ENCODE assay signal across 9 cellular contexts in the genomic region with DNA sequence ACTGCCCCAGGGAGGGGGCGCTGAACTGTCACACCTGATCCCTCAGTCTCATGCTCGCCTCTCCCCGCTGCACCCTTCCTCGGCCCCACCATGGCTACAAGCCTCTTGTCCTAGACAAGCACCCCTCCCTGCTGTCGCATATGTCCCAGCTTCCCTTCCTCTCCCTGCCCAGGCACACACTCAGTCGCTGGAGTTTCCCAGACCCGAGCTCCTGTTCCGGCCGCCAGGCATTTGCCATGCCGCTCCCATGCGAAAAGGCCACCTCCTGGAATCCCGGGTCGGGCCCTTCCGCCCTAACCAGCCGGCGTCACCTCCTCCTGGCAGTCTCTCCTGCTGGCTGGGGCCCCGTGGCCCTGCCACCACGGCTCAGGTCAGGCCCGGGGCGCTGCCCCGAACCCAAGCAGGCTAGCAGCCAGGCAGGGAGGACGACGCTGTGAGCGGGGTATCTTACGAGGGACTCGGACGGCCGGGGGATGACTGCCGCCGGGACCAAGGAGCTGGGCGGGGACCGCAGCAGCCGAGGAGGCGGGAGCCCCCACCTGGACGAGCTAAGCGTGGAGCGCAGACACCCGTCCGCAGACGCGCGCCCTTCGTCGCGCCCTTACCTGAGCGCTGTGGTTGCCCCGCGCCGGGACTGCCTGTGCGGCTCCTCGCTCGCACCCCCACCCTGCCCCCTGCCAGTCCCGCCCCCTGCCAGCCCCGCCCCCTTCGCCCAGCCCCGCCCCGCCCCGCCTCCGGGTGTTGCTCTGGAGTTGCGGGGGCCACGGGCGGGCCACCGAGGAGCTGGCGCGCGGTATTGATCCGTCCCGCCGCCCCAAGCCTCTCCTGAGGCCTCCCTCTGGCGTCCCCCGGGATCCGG. TPM values are rescaled to one million over a fixed set of nuclear protein-coding genes. Genes with fewer than 3 reads are reported as not detected.
A peak's percentile ranks its signal among the peaks of the same experiment; 100 is the strongest.
DNase-seq lines count a peak whose midpoint lies in the region; ATAC-seq, FAIRE-seq and TF ChIP-seq lines count a peak whose summit lies in the region.
"Had no signal": no experiment of that assay in that cellular context is flagged by ENCODE, and none has a peak within 500 bp of the region (broad histone marks: within the 10 kb centered on the region; RNA-seq: fewer than 3 reads in every experiment).

A gene with protein sequence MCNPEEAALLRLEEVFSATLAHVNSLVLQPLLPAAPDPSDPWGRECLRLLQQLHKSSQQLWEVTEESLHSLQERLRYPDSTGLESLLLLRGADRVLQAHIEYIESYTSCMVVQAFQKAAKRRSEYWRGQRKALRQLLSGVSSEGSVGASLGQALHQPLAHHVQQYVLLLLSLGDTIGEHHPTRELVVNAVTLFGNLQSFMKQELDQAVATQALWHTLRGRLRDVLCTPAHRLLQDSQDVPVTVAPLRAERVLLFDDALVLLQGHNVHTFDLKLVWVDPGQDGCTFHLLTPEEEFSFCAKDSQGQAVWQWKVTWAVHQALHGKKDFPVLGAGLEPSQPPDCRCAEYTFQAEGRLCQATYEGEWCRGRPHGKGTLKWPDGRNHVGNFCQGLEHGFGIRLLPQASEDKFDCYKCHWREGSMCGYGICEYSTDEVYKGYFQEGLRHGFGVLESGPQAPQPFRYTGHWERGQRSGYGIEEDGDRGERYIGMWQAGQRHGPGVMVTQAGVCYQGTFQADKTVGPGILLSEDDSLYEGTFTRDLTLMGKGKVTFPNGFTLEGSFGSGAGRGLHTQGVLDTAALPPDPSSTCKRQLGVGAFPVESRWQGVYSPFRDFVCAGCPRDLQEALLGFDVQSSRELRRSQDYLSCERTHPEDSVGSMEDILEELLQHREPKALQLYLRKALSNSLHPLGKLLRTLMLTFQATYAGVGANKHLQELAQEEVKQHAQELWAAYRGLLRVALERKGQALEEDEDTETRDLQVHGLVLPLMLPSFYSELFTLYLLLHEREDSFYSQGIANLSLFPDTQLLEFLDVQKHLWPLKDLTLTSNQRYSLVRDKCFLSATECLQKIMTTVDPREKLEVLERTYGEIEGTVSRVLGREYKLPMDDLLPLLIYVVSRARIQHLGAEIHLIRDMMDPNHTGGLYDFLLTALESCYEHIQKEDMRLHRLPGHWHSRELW (minus strand): TSS at position 642 of the 859 bp plus-strand sequence. CDS start 4,239 bp downstream, outside the sequence.

- H3K4me3 Mint-ChIP-seq in activated naive CD8-positive, alpha-beta T cell = peak within 1 kb of the TSS; percentile 87

- no peak within 1 kb of the TSS for H3K27ac Mint-ChIP-seq in activated naive CD8-positive, alpha-beta T cell

- H3K27ac ChIP-seq in SJSA1 (no peak within 1 kb of the TSS), heart left ventricle (peak within 1 kb of the TSS; percentile 85 to 98 (median 94))

- intact Hi-C loops in heart left ventricle (cut with DNase I) = no loop called here

- peaks cover 46% of the 10 kb centered on the region for H3K4me1 Mint-ChIP-seq in activated naive CD8-positive, alpha-beta T cell (ENCODE audit: low read depth)

- no peak for FAIRE-seq in GM19239 (lab: Jason Lieb, UNC)
- FAIRE-seq: islet of Langerhans had no signal

- DNase-seq in GM19239 (ENCODE audit: insufficient read length, low spot score) (peak; percentile 60), SJSA1 (ENCODE audit: low read depth in 1 of 2, low spot score in 2 of 2) (peak in 1 of 2 experiments; percentile 49), heart left ventricle (peak; percentile 72 to 79 (median 75)), retinal pigment epithelial cell (ENCODE audit: low read depth) (no peak), NCI-H187 treated with DMSO at 0.1 percent for 48 hours (lab: John Stamatoyannopoulos, UW) (no peak)

- H3K9me3 Mint-ChIP-seq in activated naive CD8-positive, alpha-beta T cell (ENCODE audit: low read depth) = no peaks in the 10 kb centered on the region

- ATAC-seq in heart left ventricle (peak in 3 of 4 donors; percentile 44 to 71 (median 65)), HG02642 (IDR thresholded peaks at IDR 0.05; ENCODE audit: poor library complexity, unreplicated experiment) (no peak), GM18502 (IDR thresholded peaks at IDR 0.05; ENCODE audit: poor library complexity, unreplicated experiment) (no peak)

- H3K36me3 Mint-ChIP-seq in activated naive CD8-positive, alpha-beta T cell = no peaks in the 10 kb centered on the region

- H3K9me3 ChIP-seq in SJSA1 (replicated peaks) (no peaks in the 10 kb centered on the region), heart left ventricle (no peaks in the 10 kb centered on the region)

- H3K27me3 Mint-ChIP-seq in activated naive CD8-positive, alpha-beta T cell = no peaks in the 10 kb centered on the region

- H3K4me1 ChIP-seq in SJSA1 (replicated peaks) (peaks cover 13% of the 10 kb centered on the region), heart left ventricle (peaks cover 29 to 88% (median 75%) of the 10 kb centered on the region in 12 donors)

- peak in 1 of 12 donors; percentile 4 for TF ChIP-seq CTCF in heart left ventricle (IDR thresholded peaks at IDR 0.05)
- no peak for TF ChIP-seq CTCF in retinal pigment epithelial cell (conservative IDR thresholded peaks at IDR 0.05; ENCODE audit: low read depth, low read length)

- H3K27me3 ChIP-seq in SJSA1 (replicated peaks) (no peaks in the 10 kb centered on the region), heart left ventricle (no peaks in the 10 kb centered on the region)

- 1 to 3% (median 2%) methylated on average over 21 to 72 of the region's 72 CpGs for WGBS in heart left ventricle, 4 donors

- H3K36me3 ChIP-seq in SJSA1 = no peaks in the 10 kb centered on the region
- H3K36me3 ChIP-seq in heart left ventricle = peaks cover 0 to 13% (median 5%) of the 10 kb centered on the region in 9 donors

- H3K4me3 ChIP-seq in SJSA1 (peak within 1 kb of the TSS; percentile 45), heart left ventricle (peak within 1 kb of the TSS; percentile 57 to 95 (median 82)), retinal pigment epithelial cell (ENCODE audit: low read length) (peak within 1 kb of the TSS; percentile 59)

- peak; percentile 64 to 94 for TF ChIP-seq POLR2A in heart left ventricle (IDR thresholded peaks at IDR 0.05)

RNA-seq across cellular contexts. Expression of the gene that starts here (rescaled TPM):
- total RNA-seq in SJSA1 (2014; rRNA removed; shearing (Covaris generic)) = 0.37 TPM in 1 of 2 replicates, not detected in the other
- total RNA-seq in heart left ventricle = 10 to 100 TPM; 11.8 to 40.7 (median 25.4) TPM
- polyA plus RNA-seq in heart left ventricle = 10 to 100 TPM; 12.4 to 37.1 TPM

Comparison
In these comparisons a context has a peak if more than half of its experiments do, and no peak if none do; other contexts are left out.
1. DNase-seq: peak in GM19239 (single experiment) and heart left ventricle (5 of 5); none in retinal pigment epithelial cell (single experiment) and NCI-H187 treated with DMSO at 0.1 percent for 48 hours (single experiment).
2. ATAC-seq: peak in heart left ventricle (3 of 4); none in HG02642 (single experiment) and GM18502 (single experiment).
3. Peak in every context shown above with its lines, with median percentiles within 50 percentile points of each other: H3K4me3 ChIP-seq.